8 cellular contexts compared by ENCODE assay signal in the genomic region with DNA sequence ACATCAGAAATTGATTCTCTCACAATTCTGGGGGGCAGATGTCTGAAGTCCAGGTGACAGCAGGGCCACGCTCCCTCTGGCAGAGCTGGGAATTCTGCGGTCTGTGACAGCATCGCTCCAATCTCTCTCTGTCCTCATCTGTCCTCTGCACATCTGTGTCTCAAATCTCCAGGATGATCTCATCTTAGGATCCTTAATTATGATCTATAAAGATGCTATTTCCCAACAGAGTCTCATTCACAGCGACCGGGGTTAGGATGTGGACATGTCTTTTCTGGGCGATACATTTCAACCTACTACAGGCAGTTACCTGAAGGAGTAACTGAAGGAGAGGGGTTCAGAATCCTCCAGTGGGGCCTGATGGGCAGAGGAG. TPM values are rescaled to one million over a fixed set of nuclear protein-coding genes. Genes with fewer than 3 reads are reported as not detected.
DNase-seq lines count a peak whose midpoint lies in the region; ATAC-seq and TF ChIP-seq lines count a peak whose summit lies in the region.
"Had no signal": no experiment of that assay in that cellular context is flagged by ENCODE, and none has a peak within 500 bp of the region (broad histone marks: within the 10 kb centered on the region; RNA-seq: fewer than 3 reads in every experiment).

No MANE protein-coding gene starts in this region.

- peak overlapping the region; percentile 23 for H3K4me3 ChIP-seq in WI38 (ENCODE audit: low read depth, low read length)

- peak; percentile 39 for DNase-seq in HCEC 1CT
- DNase-seq in left ventricle myocardium superior = no peak
- no peak for DNase-seq in SIG-M5 treated with dmso at 0.1 percent for 504 hours (lab: John Stamatoyannopoulos, UW; ENCODE audit: unreplicated experiment)
- no peak for DNase-seq in NCI-H1417 (lab: John Stamatoyannopoulos, UW)

- no peak for TF ChIP-seq CTCF in WI38 (IDR thresholded peaks at IDR 0.05; ENCODE audit: low read depth, low read length)

- intact Hi-C loops in left ventricle myocardium superior (cut with micrococcal nuclease) = no loop called here

- ATAC-seq in left ventricle myocardium superior (peak; percentile 42), GM21737 (IDR thresholded peaks at IDR 0.05; ENCODE audit: unreplicated experiment) (no peak)

- peak overlapping the region; percentile 36 for H3K27ac ChIP-seq in temporal lobe (ENCODE audit: low read depth, low read length)
- H3K27ac ChIP-seq: HL-60 had no signal

RNA-seq across cellular contexts. Expression of a gene that starts 31.4 kb away (rescaled TPM):
- total RNA-seq in left ventricle myocardium superior (6.7 TPM), temporal lobe (3.0 TPM)
